Comparison of ENCODE assay signal across 19 cellular contexts in the genomic region with DNA sequence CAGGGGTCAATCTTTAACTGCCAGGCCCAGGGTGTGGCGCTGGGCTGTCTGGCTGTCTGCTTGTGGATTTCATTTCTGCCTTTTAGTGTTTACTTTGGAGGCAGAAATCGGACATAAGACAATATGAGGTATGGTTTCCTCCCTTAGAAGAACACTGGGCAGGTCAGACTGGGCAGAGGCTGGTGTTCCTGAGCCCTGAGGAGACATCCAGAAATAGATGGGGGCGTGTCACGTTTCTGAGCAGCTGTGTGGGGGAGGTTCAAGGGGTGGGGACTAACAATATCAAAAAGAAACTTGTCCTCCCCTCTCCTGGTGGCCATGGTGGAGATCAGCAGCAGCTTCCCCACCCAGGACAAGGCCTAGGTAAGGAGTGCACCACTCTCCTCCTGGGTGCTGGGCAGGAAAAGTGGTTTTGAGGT. TPM values are rescaled to one million over a fixed set of nuclear protein-coding genes. Genes with fewer than 3 reads are reported as not detected.
DNase-seq lines count a peak whose midpoint lies in the region; ATAC-seq and TF ChIP-seq lines count a peak whose summit lies in the region.
"Had no signal": no experiment of that assay in that cellular context is flagged by ENCODE, and none has a peak within 500 bp of the region (broad histone marks: within the 10 kb centered on the region; RNA-seq: fewer than 3 reads in every experiment).

ART1 (plus strand) TSS at position 312 of the 419 bp plus-strand sequence. CDS start 14,086 bp downstream, outside the sequence.

- WGBS in psoas muscle, 3 donors, result 17 to 35% (median 21%) methylated on average over 4 of the region's 4 CpGs
- WGBS in gastroesophageal sphincter (ENCODE audit: low coverage in 1 of 2), 2 donors, result 65 to 80% methylated on average over 1 to 4 of the region's 4 CpGs

- no peaks in the 10 kb centered on the region for H3K36me3 ChIP-seq in psoas muscle (ENCODE audit: insufficient read depth in 1 of 2, low read depth in 1 of 2)
- H3K36me3 ChIP-seq in gastroesophageal sphincter, result no peaks in the 10 kb centered on the region
- H3K36me3 ChIP-seq: spleen had no signal

- intact Hi-C loops in psoas muscle (cut with DNase I), result loop anchor here in 1 of 2 donors (5.0 kb wide), 1 partner anchor 603 kb away; no protein-coding TSS in a partner anchor

- ATAC-seq in psoas muscle (peak; percentile 80 to 86 (median 84)), gastroesophageal sphincter (no peak)

- H3K27me3 ChIP-seq in psoas muscle (ENCODE audit: insufficient read depth in 3 of 3, low read length in 2 of 3) (no peaks in the 10 kb centered on the region), gastroesophageal sphincter (peaks cover 4% of the 10 kb centered on the region)

- no peak for TF ChIP-seq EP300 in gastroesophageal sphincter (IDR thresholded peaks at IDR 0.05)

- TF ChIP-seq CTCF in psoas muscle (IDR thresholded peaks at IDR 0.05) (peak; percentile 37), gastroesophageal sphincter (IDR thresholded peaks at IDR 0.05) (no peak)

- H3K27ac ChIP-seq in psoas muscle (peak within 1 kb of the TSS; percentile 99), gastroesophageal sphincter (no peak within 1 kb of the TSS)
- H3K27ac ChIP-seq: PC-9, spleen had no signal

- peaks cover 37% of the 10 kb centered on the region for H3K4me1 ChIP-seq in psoas muscle
- H3K4me1 ChIP-seq in gastroesophageal sphincter, result peaks cover 0 to 22% (median 9%) of the 10 kb centered on the region in 3 donors

- H3K9me3 ChIP-seq in psoas muscle (no peaks in the 10 kb centered on the region), gastroesophageal sphincter (no peaks in the 10 kb centered on the region)
- H3K9me3 ChIP-seq: spleen had no signal

- H3K4me3 ChIP-seq in psoas muscle (peak within 1 kb of the TSS; percentile 65), gastroesophageal sphincter (no peak within 1 kb of the TSS)
- H3K4me3 ChIP-seq: PC-9, spleen had no signal

- DNase-seq in NCI-H748 (lab: John Stamatoyannopoulos, UW; ENCODE audit: unreplicated experiment), result peak; percentile 43
- DNase-seq in NCI-H748 treated with DMSO at 0.1 percent for 48 hours (lab: John Stamatoyannopoulos, UW), result no peak
- peak; percentile 37 for DNase-seq in NAMALWA (ENCODE audit: low spot score)
- peak; percentile 32 to 54 for DNase-seq in erythroblast (lab: John Stamatoyannopoulos, UW)
- peak; percentile 58 to 85 for DNase-seq in psoas muscle
- no peak for DNase-seq in NCI-H1092 (lab: John Stamatoyannopoulos, UW)
- DNase-seq in NCI-H2029 (lab: John Stamatoyannopoulos, UW), result no peak
- DNase-seq: activated CD4-positive, alpha-beta T cell treated with anti-CD3 and anti-CD28 coated beads, Interleukin-2, amount 50 U/mL, for 4 hours; activated effector memory CD4-positive, alpha-beta T cell treated with Interleukin-2 at 50 U/mL for 16 hours; GOT3; NCI-H1048; NCI-H226; PC-9; spleen; T-helper 2 cell had no signal

- no peak for TF ChIP-seq POLR2A in erythroblast (IDR thresholded peaks at IDR 0.05; ENCODE audit: low read length)
- no peak for TF ChIP-seq POLR2A in gastroesophageal sphincter (IDR thresholded peaks at IDR 0.05)

RNA-seq across cellular contexts. Expression of gene ART1, which starts in this region (rescaled TPM):
- 10 to 100 TPM; 14.5 to 33.0 (median 24.9) TPM for total RNA-seq in psoas muscle
- 1 to 10 TPM in 1 of 3 donors, under 1 TPM in 2; 0.26 to 2.9 (median 0.62) TPM for polyA plus RNA-seq in psoas muscle
- not detected for total RNA-seq in gastroesophageal sphincter
- total RNA-seq: A673, astrocyte, omental fat pad, PC-9, spleen had no signal
- polyA plus RNA-seq: spleen had no signal

Comparison
In these comparisons a context has a peak if more than half of its experiments do, and no peak if none do; other contexts are left out.
1. RNA of gene ART1 (total RNA-seq): 14.5 to 33.0 TPM in psoas muscle; not detected in gastroesophageal sphincter; every median in the first group is over 10 times any median in the second.
2. DNase-seq: peak in NCI-H748 (single experiment), NAMALWA (single experiment), erythroblast (2 of 2) and psoas muscle (2 of 2); none in NCI-H748 treated with DMSO at 0.1 percent for 48 hours (single experiment), NCI-H1092 (single experiment) and NCI-H2029 (single experiment).